In the genomic region with DNA sequence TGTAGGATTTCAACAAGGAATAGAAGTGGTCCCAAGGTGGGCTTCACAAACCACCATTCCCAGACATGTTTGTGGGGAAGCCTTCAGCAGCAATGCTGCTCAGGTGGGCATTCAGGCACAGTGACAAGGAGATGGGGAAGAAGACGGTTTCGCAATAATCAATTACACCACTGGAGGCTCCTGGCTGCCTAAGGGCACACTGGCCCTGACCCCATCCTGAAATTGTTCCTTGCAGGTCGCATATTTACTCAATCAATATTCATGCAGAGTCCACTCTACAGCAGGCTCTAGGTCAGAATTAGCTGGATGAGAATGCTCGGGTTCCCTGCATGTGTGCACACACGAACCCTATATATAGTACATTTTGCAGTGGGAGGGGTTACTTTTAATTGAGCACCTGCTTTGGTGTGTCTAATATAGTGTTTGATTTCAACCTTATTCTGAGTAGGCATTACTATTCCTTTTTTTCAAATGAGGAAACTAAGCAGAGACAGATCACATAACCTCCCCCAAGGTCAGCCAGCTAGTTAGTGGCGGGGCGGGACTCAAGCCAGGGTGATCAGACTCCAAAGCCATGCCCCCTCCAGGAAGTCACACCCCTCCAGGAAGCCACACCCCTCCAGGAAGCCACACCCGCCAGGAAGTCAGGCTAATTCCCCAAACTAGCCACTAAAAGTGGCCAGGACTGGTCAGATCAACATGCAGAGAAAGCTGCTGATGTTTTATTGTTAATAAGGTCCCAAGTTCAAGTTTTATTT, we compare ENCODE assay signal across 8 cellular contexts.
DNase-seq lines count a peak whose midpoint lies in the region; ATAC-seq and TF ChIP-seq lines count a peak whose summit lies in the region.

No MANE protein-coding gene starts in this region.

- H3K27ac ChIP-seq in heart right ventricle: peak overlapping the region in 9 of 10 donors; percentile 7 to 76 (median 65)
- H3K27ac ChIP-seq in prostate gland: no peak overlapping the region

- H3K4me3 Mint-ChIP-seq in activated B cell treated with CpG ODN at 0.5 μM for 24 hours: no peak overlapping the region

- peaks cover 10% of the 10 kb centered on the region for H3K4me1 Mint-ChIP-seq in activated B cell treated with CpG ODN at 0.5 μM for 24 hours

- CTCF ChIA-PET in activated B cell treated with CpG ODN at 0.5 μM for 24 hours (lab: Charles Lee): no interaction called here

- no peak for TF ChIP-seq CTCF in GM12864 (IDR thresholded peaks at IDR 0.05; ENCODE audit: low read depth, low read length, missing control alignments)
- TF ChIP-seq CTCF in activated B cell treated with CpG ODN at 0.5 μM for 24 hours (IDR thresholded peaks at IDR 0.05): no peak
- TF ChIP-seq CTCF in heart right ventricle (IDR thresholded peaks at IDR 0.05): no peak
- TF ChIP-seq CTCF in prostate gland (IDR thresholded peaks at IDR 0.05): no peak

- H3K36me3 ChIP-seq in heart right ventricle (no peaks in the 10 kb centered on the region), prostate gland (no peaks in the 10 kb centered on the region)

- H3K27ac Mint-ChIP-seq in activated B cell treated with CpG ODN at 0.5 μM for 24 hours: no peak overlapping the region

- intact Hi-C loops in activated B cell treated with CpG ODN at 0.5 μM for 24 hours (cut with micrococcal nuclease): loop anchor here (10.0 kb wide), 1 partner anchor 355 kb away; no protein-coding TSS in a partner anchor
- intact Hi-C loops in heart right ventricle (cut with DNase I): loop anchor here in 6 of 10 donors (5.0 to 10.0 kb wide), 4 partner anchors 55 to 225 kb away; no protein-coding TSS in a partner anchor
- intact Hi-C loops in prostate gland (cut with DNase I): no loop called here

- no peaks in the 10 kb centered on the region for H3K36me3 Mint-ChIP-seq in activated B cell treated with CpG ODN at 0.5 μM for 24 hours (ENCODE audit: low read depth)

- H3K4me3 ChIP-seq in GM12864 (ENCODE audit: low read depth, low read length) (no peak overlapping the region), heart right ventricle (no peak overlapping the region), prostate gland (no peak overlapping the region)

- peaks cover under 1 to 18% (median 9%) of the 10 kb centered on the region in 9 donors for H3K4me1 ChIP-seq in heart right ventricle
- no peaks in the 10 kb centered on the region for H3K4me1 ChIP-seq in prostate gland (replicated peaks)

- 65 to 68% methylated on average over 8 of the region's 8 CpGs for WGBS in heart right ventricle, 2 donors
- WGBS in prostate gland: 86% methylated on average over 8 of the region's 8 CpGs

- DNase-seq in GM12864 (ENCODE audit: low read depth): peak; percentile 42
- peak; percentile 77 for DNase-seq in LoVo (ENCODE audit: low spot score)
- no peak for DNase-seq in activated B cell treated with CpG ODN at 0.5 μM for 24 hours
- DNase-seq in heart right ventricle: peak; percentile 81 to 88
- peak; percentile 20 for DNase-seq in stimulated activated CD4-positive, alpha-beta T cell treated with anti-CD3 and anti-CD28 coated beads, Interleukin-1b, Interleukin-23, amount 100 ng/mL, for 48 hours
- DNase-seq in NCI-H446 (lab: John Stamatoyannopoulos, UW): no peak
- DNase-seq in prostate gland (ENCODE audit: low spot score): no peak
- DNase-seq in NCI-H2081 (lab: John Stamatoyannopoulos, UW): no peak

- H3K27me3 ChIP-seq in heart right ventricle (no peaks in the 10 kb centered on the region), prostate gland (replicated peaks; ENCODE audit: insufficient read depth) (no peaks in the 10 kb centered on the region)

- peak; percentile 90 for ATAC-seq in activated B cell treated with CpG ODN at 0.5 μM for 24 hours (ENCODE audit: low read depth)
- peak; percentile 95 to 99 (median 98) for ATAC-seq in heart right ventricle

- H3K9me3 Mint-ChIP-seq in activated B cell treated with CpG ODN at 0.5 μM for 24 hours: no peaks in the 10 kb centered on the region

- H3K27me3 Mint-ChIP-seq in activated B cell treated with CpG ODN at 0.5 μM for 24 hours: no peaks in the 10 kb centered on the region

- TF ChIP-seq POLR2A in prostate gland (IDR thresholded peaks at IDR 0.05): no peak

- H3K9me3 ChIP-seq in heart right ventricle (no peaks in the 10 kb centered on the region), prostate gland (no peaks in the 10 kb centered on the region)

- POLR2A ChIA-PET in activated B cell treated with CpG ODN at 0.5 μM for 24 hours (lab: Charles Lee): no interaction called here

Comparison
In these comparisons a context has a peak if more than half of its experiments do, and no peak if none do; other contexts are left out.
1. DNase-seq: peak in GM12864 (single experiment), LoVo (single experiment), heart right ventricle (2 of 2) and stimulated activated CD4-positive, alpha-beta T cell treated with anti-CD3 and anti-CD28 coated beads, Interleukin-1b, Interleukin-23, amount 100 ng/mL, for 48 hours (single experiment); none in activated B cell treated with CpG ODN at 0.5 μM for 24 hours (single experiment), NCI-H446 (0 of 2), prostate gland (single experiment) and NCI-H2081 (0 of 2).
2. H3K27ac ChIP-seq: peak in heart right ventricle (9 of 10); none in prostate gland (0 of 2).